Comparison of ENCODE assay signal across 20 cellular contexts in genomic region chr3:56491566-56491965, GRCh38. TPM values are rescaled to one million over a fixed set of nuclear protein-coding genes. Genes with fewer than 3 reads are reported as not detected.
"Had no signal": no experiment of that assay in that cellular context is flagged by ENCODE, and none has a peak within 500 bp of the region (broad histone marks: within the 10 kb centered on the region; RNA-seq: fewer than 3 reads in every experiment).

No MANE protein-coding gene starts in this region.

- H3K4me1 ChIP-seq: esophagus squamous epithelium, heart left ventricle, stomach, transverse colon had no signal

- H3K36me3 Mint-ChIP-seq: mesothelial cell of epicardium, natural killer cell had no signal

- H3K27ac ChIP-seq: dorsolateral prefrontal cortex, esophagus squamous epithelium, heart left ventricle, stomach, thoracic aorta, transverse colon had no signal

- H3K4me3 ChIP-seq: dorsolateral prefrontal cortex, esophagus squamous epithelium, heart left ventricle, stomach, thoracic aorta, transverse colon had no signal

- H3K4me1 Mint-ChIP-seq: mesothelial cell of epicardium, natural killer cell, neural crest cell had no signal

- DNase-seq: cortex of kidney; dorsolateral prefrontal cortex; effector CD8-positive, alpha-beta T cell; esophagus squamous epithelium; heart left ventricle; hippocampal formation; kidney glomerular epithelial cell; natural killer cell; posterior cingulate gyrus; right cardiac atrium; small intestine; stimulated activated CD4-positive, alpha-beta T cell treated with anti-CD3 and anti-CD28 coated beads, Interleukin-12 subunit alpha, Interleukin-12 subunit beta, amount 100 ng/mL, for 4 hours; stimulated activated naive CD4-positive, alpha-beta T cell; stomach; substantia nigra; transverse colon had no signal

- H3K9me3 ChIP-seq: esophagus squamous epithelium, heart left ventricle, stomach, thoracic aorta, transverse colon had no signal

- H3K4me3 Mint-ChIP-seq: mesothelial cell of epicardium, natural killer cell, neural crest cell had no signal

- H3K9me3 Mint-ChIP-seq: mesothelial cell of epicardium, natural killer cell, neural crest cell had no signal

- H3K27ac Mint-ChIP-seq: mesothelial cell of epicardium, natural killer cell had no signal

- H3K36me3 ChIP-seq: esophagus squamous epithelium, heart left ventricle, stomach, thoracic aorta, transverse colon had no signal

- ATAC-seq: heart left ventricle, left lobe of liver, natural killer cell, right cardiac atrium had no signal

RNA-seq across cellular contexts. Expression of gene ERC2, which starts 23.3 kb away (rescaled TPM):
- total RNA-seq: left lobe of liver, natural killer cell had no signal
